8 cellular contexts compared by ENCODE assay signal in genomic region chr15:59656935-59657634, GRCh38. TPM values are rescaled to one million over a fixed set of nuclear protein-coding genes. Genes with fewer than 3 reads are reported as not detected.
DNase-seq lines count a peak whose midpoint lies in the region; ATAC-seq and TF ChIP-seq lines count a peak whose summit lies in the region.

Gene GTF2A2, minus strand, starts transcription at chr15:59657515. Its CDS starts 5,238 bp downstream, at chr15:59652277.

- TSS peak; percentile 52 for BruUV-seq in mammary epithelial cell (replicated peaks; lab: Mats Ljungman, UMichigan)

- intact Hi-C loops in mammary epithelial cell (cut with micrococcal nuclease): no loop called here

- no peaks in the 10 kb centered on the region for H3K9me3 ChIP-seq in AG04450 (ENCODE audit: control insufficient read depth, insufficient read depth, low read length)
- H3K9me3 ChIP-seq in mammary epithelial cell (replicated peaks; ENCODE audit: insufficient read depth, low read length): no peaks in the 10 kb centered on the region
- no peaks in the 10 kb centered on the region; the same call in 1 of the 2 replicates for H3K9me3 ChIP-seq in iPS-20b (ENCODE audit: insufficient read depth, low read depth, low read length)
- no peaks in the 10 kb centered on the region for H3K9me3 ChIP-seq in skeletal muscle tissue (ENCODE audit: control insufficient read depth in 3 of 3, low read length in 3 of 3)

- H3K4me1 ChIP-seq in mammary epithelial cell (ENCODE audit: insufficient read depth, low read length) (peaks cover 14% of the 10 kb centered on the region), iPS-20b (ENCODE audit: insufficient read depth, low read length) (peaks cover 6% of the 10 kb centered on the region; the same call in 1 of the 2 replicates), skeletal muscle tissue (ENCODE audit: control insufficient read depth in 3 of 3, insufficient read depth in 3 of 3, low read length in 3 of 3) (peaks cover 15 to 20% (median 19%) of the 10 kb centered on the region in 3 donors)

- peaks cover 9% of the 10 kb centered on the region for H3K36me3 ChIP-seq in mammary epithelial cell (ENCODE audit: insufficient read depth, low read length)
- H3K36me3 ChIP-seq in iPS-20b (ENCODE audit: insufficient read depth, low read depth, low read length): peaks cover 50% of the 10 kb centered on the region
- peaks cover 4 to 14% (median 12%) of the 10 kb centered on the region in 3 donors for H3K36me3 ChIP-seq in skeletal muscle tissue (ENCODE audit: control insufficient read depth in 3 of 3, insufficient read depth in 3 of 3, low read length in 3 of 3)

- no peaks in the 10 kb centered on the region for H4K20me1 ChIP-seq in mammary epithelial cell (ENCODE audit: insufficient read depth, low read length)

- H3K9ac ChIP-seq in mammary epithelial cell (ENCODE audit: insufficient read depth, low read length): peak within 1 kb of the TSS; percentile 87
- H3K9ac ChIP-seq in iPS-20b (ENCODE audit: low read depth, low read length): peak within 1 kb of the TSS; percentile 89
- H3K9ac ChIP-seq in skeletal muscle tissue (ENCODE audit: low read depth in 1 of 3, low read length in 3 of 3): peak within 1 kb of the TSS; percentile 90 to 96 (median 91)

- DNase-seq in AG04450 (ENCODE audit: low read depth, low spot score) (peak; percentile 83), NCI-H2227 treated with DMSO at 0.1 percent for 48 hours (lab: John Stamatoyannopoulos, UW) (peak; percentile 89), mammary epithelial cell (peak; percentile 93)

- peaks cover 50% of the 10 kb centered on the region for H3K79me2 ChIP-seq in mammary epithelial cell (ENCODE audit: insufficient read depth, low read length)

- peak; percentile 77 for TF ChIP-seq POLR2A in GM18951 (IDR thresholded peaks at IDR 0.05; ENCODE audit: extremely low read depth, insufficient read depth, insufficient read length)

- peak within 1 kb of the TSS; percentile 82 for H3K4me3 ChIP-seq in AG04450 (ENCODE audit: low read depth, low read length)
- peak within 1 kb of the TSS; percentile 97 for H3K4me3 ChIP-seq in WI38 (ENCODE audit: low read depth, low read length)
- H3K4me3 ChIP-seq in mammary epithelial cell (replicated peaks in 1 of 3; ENCODE audit: insufficient read depth in 1 of 3, low read depth in 2 of 3, low read length in 3 of 3): peak within 1 kb of the TSS; percentile 83 to 98 (median 93)
- H3K4me3 ChIP-seq in iPS-20b (ENCODE audit: low read length): peak within 1 kb of the TSS; percentile 93
- peak within 1 kb of the TSS; percentile 87 to 91 (median 87) for H3K4me3 ChIP-seq in skeletal muscle tissue (ENCODE audit: low read length in 3 of 3)

- H3K27me3 ChIP-seq in AG04450 (ENCODE audit: control insufficient read depth, insufficient read depth, low read length) (no peaks in the 10 kb centered on the region), mammary epithelial cell (ENCODE audit: insufficient read depth, low read length) (no peaks in the 10 kb centered on the region), iPS-20b (ENCODE audit: insufficient read depth, low read length) (no peaks in the 10 kb centered on the region), skeletal muscle tissue (ENCODE audit: control insufficient read depth in 3 of 3, insufficient read depth in 3 of 3, low read length in 3 of 3) (no peaks in the 10 kb centered on the region)

- peak within 1 kb of the TSS; percentile 85 for H2AFZ ChIP-seq in mammary epithelial cell (ENCODE audit: low read depth, low read length)

- WGBS in mammary epithelial cell (ENCODE audit: low coverage, missing lambda C conversion rate): 2% methylated on average over 27 of the region's 58 CpGs

- POLR2A ChIA-PET in AG04450 (lab: Yijun Ruan, JAX): interaction anchor here (0.6 to 1.5 kb wide), 10 partner anchors 9 to 1456 kb away, joined by 3 to 9 read pairs (median 4); partner anchors contain the start of gene BNIP2

- dilution Hi-C loops in mammary epithelial cell (cut with HindIII; ENCODE audit: low sequenced_read_pairs): no loop called here

- peak; percentile 99 for ATAC-seq in HG03175 (IDR thresholded peaks at IDR 0.05; ENCODE audit: unreplicated experiment)

- TF ChIP-seq CTCF in AG04450 (IDR thresholded peaks at IDR 0.05; ENCODE audit: low read depth, low read length) (no peak), WI38 (IDR thresholded peaks at IDR 0.05; ENCODE audit: low read depth, low read length) (no peak), mammary epithelial cell (conservative IDR thresholded peaks at IDR 0.05 in 1 of 2, IDR thresholded peaks at IDR 0.05 in 1 of 2; ENCODE audit: extremely low read depth in 1 of 2, insufficient read depth in 1 of 2, low read depth in 1 of 2, low read length in 2 of 2) (no peak)

- peak within 1 kb of the TSS; percentile 70 for H3K4me2 ChIP-seq in mammary epithelial cell (ENCODE audit: insufficient read depth, low read depth, low read length)

- H3K27ac ChIP-seq in AG04450 (ENCODE audit: low read depth, low read length) (peak within 1 kb of the TSS; percentile 75), mammary epithelial cell (ENCODE audit: insufficient read depth, low read depth, low read length) (peak within 1 kb of the TSS; percentile 66), iPS-20b (ENCODE audit: low read length) (no peak within 1 kb of the TSS), skeletal muscle tissue (ENCODE audit: low read depth, low read length) (peak within 1 kb of the TSS; percentile 86)

- CTCF ChIA-PET in AG04450 (lab: Charles Lee): interaction anchor here (1.0 to 1.1 kb wide), 2 partner anchors 10 to 1586 kb away, joined by 3 to 5 read pairs; no protein-coding TSS in a partner anchor
- CTCF ChIA-PET in mammary epithelial cell (lab: Charles Lee; ENCODE audit: low non-redundant PET): interaction anchor here (0.5 kb wide), 1 partner anchor 16 kb away, joined by 8 read pairs; no protein-coding TSS in a partner anchor

- in situ Hi-C loops in GM18951 (cut with MboI; ENCODE audit: low sequenced_read_pairs, unreplicated experiment): no loop called here
- in situ Hi-C loops in mammary epithelial cell (cut with MboI; ENCODE audit: low sequenced_read_pairs in 2 of 2): no loop called here

RNA-seq across cellular contexts. Expression of gene GTF2A2, which starts in this region (rescaled TPM):
- 40.2 and 77.8 TPM in 2 replicates for polyA plus RNA-seq in AG04450 (2011; rRNA removed)
- polyA minus RNA-seq in AG04450 (2011; rRNA and poly(A)+ RNA removed): 7.5 and 8.4 TPM in 2 replicates
- total RNA-seq in mammary epithelial cell: 100 to 1,000 TPM in 1 of 2 donors, 10 to 100 TPM in 1; 28.3 to 133 TPM
- polyA plus RNA-seq in mammary epithelial cell: 65.5 TPM
- polyA minus RNA-seq in mammary epithelial cell: not detected
- 20.9 TPM for total RNA-seq in skeletal muscle tissue
